ENCODE assay signal across 1 cellular context in genomic region chr15:78260489-78260888, GRCh38.
TF ChIP-seq lines count a peak whose summit lies in the region.

No MANE protein-coding gene starts in this region.

TF ChIP-seq in H1, 55 proteins besides CTCF, POLR2A, EP300 and RAD21:
- TF ChIP-seq JUND (IDR thresholded peaks at IDR 0.05; ENCODE audit: low read length), result no peak
- no peak for TF ChIP-seq KDM4A (IDR thresholded peaks at IDR 0.05; ENCODE audit: low read depth, low read length, severe bottlenecking)
- TF ChIP-seq BCL11A (IDR thresholded peaks at IDR 0.05; ENCODE audit: low read depth in 2 of 2, low read length in 2 of 2), result no peak
- no peak for TF ChIP-seq TEAD4 (IDR thresholded peaks at IDR 0.05; ENCODE audit: low read depth, low read length)
- TF ChIP-seq HDAC2 (IDR thresholded peaks at IDR 0.05; ENCODE audit: borderline replicate concordance in 1 of 2, low read depth in 2 of 2, low read length in 2 of 2), result no peak
- TF ChIP-seq SP2 (IDR thresholded peaks at IDR 0.05; ENCODE audit: low read length), result no peak
- TF ChIP-seq CHD1 (IDR thresholded peaks at IDR 0.05; ENCODE audit: low read depth, low read length), result no peak
- no peak for TF ChIP-seq RXRA (IDR thresholded peaks at IDR 0.05; ENCODE audit: insufficient read depth, low read depth, low read length)
- no peak for TF ChIP-seq BACH1 (IDR thresholded peaks at IDR 0.05; ENCODE audit: low read length)
- no peak for TF ChIP-seq PHF8 (conservative IDR thresholded peaks at IDR 0.05; ENCODE audit: low read depth, low read length)
- TF ChIP-seq KDM5A (IDR thresholded peaks at IDR 0.05; ENCODE audit: low read length), result no peak
- no peak for TF ChIP-seq SIX5 (IDR thresholded peaks at IDR 0.05; ENCODE audit: low read depth, low read length)
- no peak for TF ChIP-seq NRF1 (IDR thresholded peaks at IDR 0.05; ENCODE audit: low read depth, low read length)
- TF ChIP-seq SIRT6 (IDR thresholded peaks at IDR 0.05; ENCODE audit: low read length), result no peak
- TF ChIP-seq POU5F1 (IDR thresholded peaks at IDR 0.05; ENCODE audit: low read depth, low read length), result no peak
- no peak for TF ChIP-seq CTBP2 (IDR thresholded peaks at IDR 0.05; ENCODE audit: borderline replicate concordance, insufficient read depth, insufficient read length, low read length)
- no peak for TF ChIP-seq CREB1 (IDR thresholded peaks at IDR 0.05)
